Comparison of ENCODE assay signal across 13 cellular contexts in genomic region chr3:33578325-33579180, GRCh38.
DNase-seq lines count a peak whose midpoint lies in the region; ATAC-seq and TF ChIP-seq lines count a peak whose summit lies in the region.
"Had no signal": no experiment of that assay in that cellular context is flagged by ENCODE, and none has a peak within 500 bp of the region (broad histone marks: within the 10 kb centered on the region; RNA-seq: fewer than 3 reads in every experiment).

No MANE protein-coding gene starts in this region.

- DNase-seq in A172 (ENCODE audit: low spot score) (peak; percentile 42), HFF-Myc (ENCODE audit: extremely low read depth, low read depth) (peak; percentile 25), amniotic epithelial cell (ENCODE audit: low read depth) (peak; percentile 42), foreskin fibroblast (peak; percentile 26 to 76), KBM-7 (no peak)
- DNase-seq: activated T-cell treated with anti-CD3 and anti-CD28 coated beads, Interleukin-2, amount 50 U/mL, for 4 hours; immature natural killer cell; NCI-H2081; RPMI8226; WERI-Rb-1 had no signal

- no peaks in the 10 kb centered on the region for H3K9me3 ChIP-seq in gastroesophageal sphincter

- no peak for TF ChIP-seq POLR2A in gastroesophageal sphincter (IDR thresholded peaks at IDR 0.05)

- peaks cover 0 to 90% of the 10 kb centered on the region in 2 donors for H3K36me3 ChIP-seq in gastroesophageal sphincter

- no peak for TF ChIP-seq CTCF in HFF-Myc (IDR thresholded peaks at IDR 0.05; ENCODE audit: low read depth, low read length, missing control alignments)
- no peak for TF ChIP-seq CTCF in foreskin fibroblast (IDR thresholded peaks at IDR 0.05; ENCODE audit: low read depth, low read length)
- no peak for TF ChIP-seq CTCF in gastroesophageal sphincter (IDR thresholded peaks at IDR 0.05)

- H3K27ac ChIP-seq in gastroesophageal sphincter, result no peak overlapping the region
- H3K27ac ChIP-seq: WERI-Rb-1 had no signal

- 75 to 77% methylated on average over 2 of the region's 2 CpGs for WGBS in gastroesophageal sphincter (ENCODE audit: low coverage in 1 of 2), 2 donors

- no peak overlapping the region for H3K4me3 ChIP-seq in HFF-Myc (replicated peaks; ENCODE audit: low read depth, low read length)
- H3K4me3 ChIP-seq in foreskin fibroblast (ENCODE audit: low read depth in 1 of 2, low read length in 2 of 2), result no peak overlapping the region
- no peak overlapping the region for H3K4me3 ChIP-seq in gastroesophageal sphincter

- ATAC-seq in HG03521 (IDR thresholded peaks at IDR 0.05; ENCODE audit: unreplicated experiment) (no peak), HG03108 (IDR thresholded peaks at IDR 0.05; ENCODE audit: unreplicated experiment) (no peak), gastroesophageal sphincter (no peak)
- ATAC-seq: activated T-cell treated with anti-CD3 and anti-CD28 coated beads, Interleukin-2, amount 50 U/mL, for 4 hours had no signal

- no peak for TF ChIP-seq EP300 in gastroesophageal sphincter (IDR thresholded peaks at IDR 0.05)

- H3K4me1 ChIP-seq in gastroesophageal sphincter, result no peaks in the 10 kb centered on the region

- in situ Hi-C loops in KBM-7 (cut with MboI; ENCODE audit: low pct_unique_long_range_greater_than_20kb, low sequenced_read_pairs), result no loop called here

- no peaks in the 10 kb centered on the region for H3K27me3 ChIP-seq in gastroesophageal sphincter
